In genomic region chr12:113184900-113185179, GRCh38 we compare ENCODE assay signal across 8 cellular contexts. TPM values are rescaled to one million over a fixed set of nuclear protein-coding genes. Genes with fewer than 3 reads are reported as not detected.
DNase-seq lines count a peak whose midpoint lies in the region; ATAC-seq lines count a peak whose summit lies in the region.

No MANE protein-coding gene starts in this region.

- H3K27ac ChIP-seq in HUES64 (ENCODE audit: low read depth, low read length): peak overlapping the region; percentile 83
- peak overlapping the region; percentile 97 to 98 for H3K27ac ChIP-seq in esophagus (ENCODE audit: low read depth in 2 of 2, low read length in 1 of 2)
- peak overlapping the region; percentile 96 for H3K27ac ChIP-seq in muscle layer of colon (ENCODE audit: low read depth, low read length)

- H3K4me3 ChIP-seq in HUES64 (ENCODE audit: low read length) (peak overlapping the region; percentile 78), esophagus (ENCODE audit: low read depth in 1 of 2, low read length in 2 of 2) (peak overlapping the region; percentile 82 to 95), muscle layer of colon (ENCODE audit: low read depth in 1 of 2, low read length in 2 of 2) (peak overlapping the region; percentile 76 to 85)

- no peaks in the 10 kb centered on the region for H3K9me3 ChIP-seq in HUES64 (ENCODE audit: insufficient read depth, low read depth, low read length)
- H3K9me3 ChIP-seq in esophagus (ENCODE audit: control insufficient read depth in 2 of 2, insufficient read depth in 1 of 2, low read depth in 1 of 2, low read length in 1 of 2): no peaks in the 10 kb centered on the region
- no peaks in the 10 kb centered on the region for H3K9me3 ChIP-seq in muscle layer of colon (ENCODE audit: low read length)

- peak; percentile 77 for ATAC-seq in GM21423 (IDR thresholded peaks at IDR 0.05; ENCODE audit: unreplicated experiment)

- DNase-seq in D341Med (ENCODE audit: low spot score) (peak; percentile 95), OCI-M2 (lab: John Stamatoyannopoulos, UW; ENCODE audit: unreplicated experiment) (peak; percentile 58)
- DNase-seq in activated T-cell treated with anti-CD3 and anti-CD28 coated beads, Interleukin-2, amount 50 U/mL, for 1 hour: peak; percentile 89
- DNase-seq in stimulated activated CD8-positive, alpha-beta memory T cell treated with anti-CD3 and anti-CD28 coated beads, Interleukin-7, amount 100 ng/mL, for 1 hour (ENCODE audit: low read depth in 2 of 2): peak; percentile 67 to 71

- H3K4me1 ChIP-seq in HUES64 (ENCODE audit: insufficient read depth, low read length) (no peaks in the 10 kb centered on the region; the same call in 1 of the 2 replicates), esophagus (ENCODE audit: control insufficient read depth in 2 of 2, insufficient read depth in 2 of 2, low read length in 1 of 2) (peaks cover 0 to 11% of the 10 kb centered on the region in 2 donors), muscle layer of colon (ENCODE audit: insufficient read depth, low read length) (peaks cover 26% of the 10 kb centered on the region)

- H3K27me3 ChIP-seq in HUES64 (ENCODE audit: insufficient read depth, low read length) (no peaks in the 10 kb centered on the region), esophagus (ENCODE audit: control insufficient read depth in 1 of 2, insufficient read depth in 2 of 2, low read length in 2 of 2) (no peaks in the 10 kb centered on the region), muscle layer of colon (ENCODE audit: control insufficient read depth in 1 of 2, insufficient read depth in 2 of 2, low read length in 2 of 2) (no peaks in the 10 kb centered on the region)

- H3K9ac ChIP-seq in HUES64 (ENCODE audit: low read depth, low read length) (peak overlapping the region; percentile 94), muscle layer of colon (ENCODE audit: low read length) (peak overlapping the region; percentile 82)

- under 1% methylated on average over 20 of the region's 20 CpGs for WGBS in HUES64
- WGBS in esophagus, 2 donors: 0% methylated on average over 20 of the region's 20 CpGs

- H3K36me3 ChIP-seq in HUES64 (ENCODE audit: insufficient read depth, low read length) (peaks cover 39% of the 10 kb centered on the region), esophagus (ENCODE audit: control insufficient read depth in 2 of 2, insufficient read depth in 2 of 2, low read length in 1 of 2) (peaks cover 0 to 16% of the 10 kb centered on the region in 2 donors), muscle layer of colon (ENCODE audit: insufficient read depth, low read length) (peaks cover 10% of the 10 kb centered on the region)

RNA-seq across cellular contexts. Expression of gene DDX54, which starts 0.4 kb away (rescaled TPM):
- polyA plus RNA-seq in HUES64 (2013, experiment 1 of 2): 46.2 TPM
- polyA plus RNA-seq in HUES64 (2013, experiment 2 of 2): 43.0 TPM
- 10 to 100 TPM; 34.3 to 49.1 TPM for polyA plus RNA-seq in esophagus

RNA-seq across cellular contexts. Expression of gene RITA1, which starts 0.7 kb away (rescaled TPM):
- polyA plus RNA-seq in HUES64 (2013, experiment 1 of 2): 21.8 TPM
- polyA plus RNA-seq in HUES64 (2013, experiment 2 of 2): 22.6 TPM
- 10 to 100 TPM in 1 of 2 donors, 1 to 10 TPM in 1; 6.8 to 14.6 TPM for polyA plus RNA-seq in esophagus

RNA-seq across cellular contexts. Expression of gene CFAP73, which starts 35.3 kb away (rescaled TPM):
- polyA plus RNA-seq in HUES64 (2013, experiment 1 of 2): not detected
- polyA plus RNA-seq in HUES64 (2013, experiment 2 of 2): not detected
- under 1 TPM; 0.35 to 0.73 TPM for polyA plus RNA-seq in esophagus

RNA-seq across cellular contexts. Expression of gene TPCN1, which starts 36.4 kb away (rescaled TPM):
- polyA plus RNA-seq in HUES64 (2013, experiment 1 of 2): 7.7 TPM
- polyA plus RNA-seq in HUES64 (2013, experiment 2 of 2): 9.8 TPM
- polyA plus RNA-seq in esophagus: 10 to 100 TPM; 30.9 to 57.6 TPM

RNA-seq across cellular contexts. Expression of gene RASAL1, which starts 49.3 kb away (rescaled TPM):
- 1.1 TPM for polyA plus RNA-seq in HUES64 (2013, experiment 1 of 2)
- 1.7 TPM for polyA plus RNA-seq in HUES64 (2013, experiment 2 of 2)
- polyA plus RNA-seq in esophagus: 10 to 100 TPM; 43.4 to 52.7 TPM

Comparison
In these comparisons a context has a peak if more than half of its experiments do, and no peak if none do; other contexts are left out.
1. Peak in every context shown above with its lines: DNase-seq, ATAC-seq, H3K4me3 ChIP-seq and H3K27ac ChIP-seq.